In the genomic region with DNA sequence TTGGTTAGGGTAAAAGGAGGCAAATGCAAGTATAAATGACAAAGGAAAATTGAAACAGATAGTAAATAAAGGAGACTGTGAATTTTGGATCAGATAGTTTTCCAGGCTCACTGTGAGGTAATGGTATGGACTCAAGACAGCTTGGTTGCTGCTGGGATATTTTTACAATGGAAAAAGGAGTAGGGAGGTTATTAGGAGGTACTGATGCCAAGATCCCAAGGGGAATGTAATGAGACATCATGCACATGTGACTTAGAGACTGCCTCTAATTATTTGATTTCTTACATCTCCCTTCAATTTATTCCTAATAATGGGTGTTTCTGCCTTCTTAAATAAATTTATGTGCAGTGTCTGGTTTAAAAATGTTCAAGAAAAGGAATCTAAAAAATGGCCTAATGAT, we compare ENCODE assay signal across 26 cellular contexts.
"Had no signal": no experiment of that assay in that cellular context is flagged by ENCODE, and none has a peak within 500 bp of the region (broad histone marks: within the 10 kb centered on the region; RNA-seq: fewer than 3 reads in every experiment).

No MANE protein-coding gene starts in this region.

- ATAC-seq: activated CD8-positive, alpha-beta T cell treated with anti-CD3 and anti-CD28 coated beads, Interleukin-2, amount 10 ng/mL, durations not matched to agents 7 days and 5 days; body of pancreas; gastroesophageal sphincter; heart left ventricle; psoas muscle; right cardiac atrium; stimulated activated naive CD8-positive, alpha-beta T cell treated with anti-CD3 and anti-CD28 coated beads, Interleukin-15, amount 100 ng/mL, for 72 hours; T-cell had no signal

- H3K36me3 Mint-ChIP-seq: neural progenitor cell had no signal

- H3K36me3 ChIP-seq: gastroesophageal sphincter, heart left ventricle, left ventricle myocardium inferior, neural progenitor cell, ovary had no signal

- H3K4me3 ChIP-seq: body of pancreas, dorsolateral prefrontal cortex, gastroesophageal sphincter, heart left ventricle, left ventricle myocardium inferior, neural progenitor cell, ovary, psoas muscle, skin epidermis had no signal

- H3K4me2 ChIP-seq: neural progenitor cell had no signal

- DNase-seq: activated CD4-positive, alpha-beta T cell treated with anti-CD3 and anti-CD28 coated beads, Interleukin-2, amount 10 ng/mL, durations not matched to agents 7 days and 5 days; activated CD8-positive, alpha-beta T cell treated with anti-CD3 and anti-CD28 coated beads, Interleukin-2, amount 10 ng/mL, durations not matched to agents 7 days and 5 days; activated naive CD4-positive, alpha-beta T cell treated with Interleukin-2 at 50 U/mL for 16 hours; activated naive CD8-positive, alpha-beta T cell treated with anti-CD3 and anti-CD28 coated beads, Interleukin-2, amount 10 ng/mL, durations not matched to agents 7 days and 5 days; activated T-cell treated with anti-CD3 and anti-CD28 coated beads, Interleukin-2, amount 50 U/mL, for 24 hours; amygdala; body of pancreas; caudate nucleus; dorsolateral prefrontal cortex; endodermal cell; heart left ventricle; kidney glomerular epithelial cell; left ventricle myocardium inferior; mammary epithelial cell; ovary; psoas muscle; right cardiac atrium; stimulated activated naive CD8-positive, alpha-beta T cell treated with anti-CD3 and anti-CD28 coated beads, Interleukin-15, amount 100 ng/mL, for 72 hours; T-cell; T1000 had no signal

- H3K9ac ChIP-seq: neural progenitor cell had no signal

- H3K27me3 ChIP-seq: body of pancreas, dorsolateral prefrontal cortex, gastroesophageal sphincter, heart left ventricle, neural progenitor cell, ovary had no signal

- H3K4me1 ChIP-seq: neural progenitor cell had no signal

- H3K27ac ChIP-seq: body of pancreas, dorsolateral prefrontal cortex, epithelial cell of prostate, gastroesophageal sphincter, heart left ventricle, left ventricle myocardium inferior, neural progenitor cell, ovary, psoas muscle, skin epidermis had no signal

- H3K27ac Mint-ChIP-seq: activated CD4-positive, alpha-beta T cell treated with anti-CD3 and anti-CD28 coated beads, Interleukin-2, amount 10 ng/mL, durations not matched to agents 7 days and 5 days; activated naive CD8-positive, alpha-beta T cell treated with anti-CD3 and anti-CD28 coated beads, Interleukin-2, amount 10 ng/mL, durations not matched to agents 7 days and 5 days; activated T-cell treated with anti-CD3 and anti-CD28 coated beads, Interleukin-2, amount 50 U/mL, for 24 hours; activated T-helper 2 cell treated with anti-CD3 and anti-CD28 coated beads, Interferon-gamma antibody, Interleukin-2, Interleukin-4, amounts not matched to agents 10 μg/mL and 5 μg/mL and 100 μg/mL, durations not matched to agents 14 hours and 24 hours and 36 hours; endodermal cell; neural progenitor cell; stimulated activated naive CD8-positive, alpha-beta T cell treated with anti-CD3 and anti-CD28 coated beads, Interleukin-15, amount 100 ng/mL, for 72 hours; T-cell; type B pancreatic cell had no signal

- H3K9me3 Mint-ChIP-seq: activated naive CD8-positive, alpha-beta T cell treated with anti-CD3 and anti-CD28 coated beads, Interleukin-2, amount 10 ng/mL, durations not matched to agents 7 days and 5 days; neural progenitor cell; stimulated activated naive CD8-positive, alpha-beta T cell treated with anti-CD3 and anti-CD28 coated beads, Interleukin-15, amount 100 ng/mL, for 72 hours had no signal

- H2AFZ ChIP-seq: neural progenitor cell had no signal

- H3K9me3 ChIP-seq: body of pancreas, gastroesophageal sphincter, heart left ventricle, left ventricle myocardium inferior, ovary, psoas muscle had no signal

- H3K4me3 Mint-ChIP-seq: activated CD4-positive, alpha-beta T cell treated with anti-CD3 and anti-CD28 coated beads, Interleukin-2, amount 10 ng/mL, durations not matched to agents 7 days and 5 days; activated CD8-positive, alpha-beta T cell treated with anti-CD3 and anti-CD28 coated beads, Interleukin-2, amount 10 ng/mL, durations not matched to agents 7 days and 5 days; activated naive CD8-positive, alpha-beta T cell treated with anti-CD3 and anti-CD28 coated beads, Interleukin-2, amount 10 ng/mL, durations not matched to agents 7 days and 5 days; activated T-cell treated with anti-CD3 and anti-CD28 coated beads, Interleukin-2, amount 50 U/mL, for 24 hours; endodermal cell; neural progenitor cell; stimulated activated naive CD8-positive, alpha-beta T cell treated with anti-CD3 and anti-CD28 coated beads, Interleukin-15, amount 100 ng/mL, for 72 hours; T-cell; type B pancreatic cell had no signal

- H3K27me3 Mint-ChIP-seq: activated CD4-positive, alpha-beta T cell treated with anti-CD3 and anti-CD28 coated beads, Interleukin-2, amount 10 ng/mL, durations not matched to agents 7 days and 5 days; activated naive CD8-positive, alpha-beta T cell treated with anti-CD3 and anti-CD28 coated beads, Interleukin-2, amount 10 ng/mL, durations not matched to agents 7 days and 5 days; activated T-cell treated with anti-CD3 and anti-CD28 coated beads, Interleukin-2, amount 50 U/mL, for 24 hours; stimulated activated naive CD8-positive, alpha-beta T cell treated with anti-CD3 and anti-CD28 coated beads, Interleukin-15, amount 100 ng/mL, for 72 hours; T-cell; type B pancreatic cell had no signal

- H3K4me1 Mint-ChIP-seq: endodermal cell, neural progenitor cell had no signal
